Comparison of ENCODE assay signal across 19 cellular contexts in genomic region chr21:42390696-42391095, GRCh38. TPM values are rescaled to one million over a fixed set of nuclear protein-coding genes. Genes with fewer than 3 reads are reported as not detected.
DNase-seq lines count a peak whose midpoint lies in the region; ATAC-seq and TF ChIP-seq lines count a peak whose summit lies in the region.
"Had no signal": no experiment of that assay in that cellular context is flagged by ENCODE, and none has a peak within 500 bp of the region (broad histone marks: within the 10 kb centered on the region; RNA-seq: fewer than 3 reads in every experiment).

No MANE protein-coding gene starts in this region.

- no peak for ATAC-seq in CD4-positive, CD25-positive, alpha-beta regulatory T cell (ENCODE audit: low read depth in 2 of 2)

- H3K27ac ChIP-seq in BLaER1 treated with 17β-estradiol and CSF1 and Interleukin-3, amounts not matched to agents 10 nM and 100 nM, result no peak overlapping the region
- no peak overlapping the region for H3K27ac ChIP-seq in CD4-positive, CD25-positive, alpha-beta regulatory T cell (ENCODE audit: insufficient read depth, low read length, poor library complexity, severe bottlenecking)
- H3K27ac ChIP-seq: Peyer's patch had no signal

- peak overlapping the region in 7 of 11 experiments; percentile 59 to 81 (median 68); a peak in 9 of 22 replicates for H3K4me2 ChIP-seq in BLaER1 treated with 17β-estradiol and CSF1 and Interleukin-3, amounts not matched to agents 10 nM and 100 nM

- H3K9me3 Mint-ChIP-seq in CD4-positive, CD25-positive, alpha-beta regulatory T cell, result no peaks in the 10 kb centered on the region
- no peaks in the 10 kb centered on the region for H3K9me3 Mint-ChIP-seq in activated T-helper 1 cell treated with anti-CD3 and anti-CD28 coated beads, Interleukin-12 subunit alpha, Interleukin-12 subunit beta, Interleukin-2, Interleukin-4 antibody, amounts not matched to agents 30 ng/mL and 10 ng/mL and 1 ng/mL, durations not matched to agents 14 hours and 24 hours and 36 hours
- H3K9me3 Mint-ChIP-seq in progenitor cell of endocrine pancreas (ENCODE audit: low read depth), result peaks cover 3% of the 10 kb centered on the region

- H3K4me3 Mint-ChIP-seq in CD4-positive, CD25-positive, alpha-beta regulatory T cell, result no peak overlapping the region
- no peak overlapping the region for H3K4me3 Mint-ChIP-seq in activated T-helper 1 cell treated with anti-CD3 and anti-CD28 coated beads, Interleukin-12 subunit alpha, Interleukin-12 subunit beta, Interleukin-2, Interleukin-4 antibody, amounts not matched to agents 30 ng/mL and 10 ng/mL and 1 ng/mL, durations not matched to agents 14 hours and 24 hours and 36 hours
- H3K4me3 Mint-ChIP-seq in progenitor cell of endocrine pancreas (ENCODE audit: low read depth), result no peak overlapping the region

- no peak for DNase-seq in CD4-positive, CD25-positive, alpha-beta regulatory T cell
- no peak for DNase-seq in activated T-helper 1 cell treated with anti-CD3 and anti-CD28 coated beads, Interleukin-12 subunit alpha, Interleukin-12 subunit beta, Interleukin-2, Interleukin-4 antibody, amounts not matched to agents 30 ng/mL and 10 ng/mL and 1 ng/mL, durations not matched to agents 14 hours and 24 hours and 36 hours (ENCODE audit: low spot score)
- DNase-seq in progenitor cell of endocrine pancreas (ENCODE audit: low spot score, unreplicated experiment), result no peak
- no peak for DNase-seq in central memory CD4-positive, alpha-beta T cell
- no peak for DNase-seq in nucleus accumbens (lab: John Stamatoyannopoulos, UW)
- DNase-seq in effector CD8-positive, alpha-beta T cell (lab: John Stamatoyannopoulos, UW), result no peak
- DNase-seq: BE2C, DMS153, EL, H7, Karpas-422, NCI-H1930, NCI-H2171, NCI-H510A, NCI-H82, Peyer's patch, Right ventricle myocardium superior had no signal

- peaks cover 0 to 8% (median 0%) of the 10 kb centered on the region in 11 experiments; a peak in 1 of 22 replicates for H3K36me3 ChIP-seq in BLaER1 treated with 17β-estradiol and CSF1 and Interleukin-3, amounts not matched to agents 10 nM and 100 nM
- no peaks in the 10 kb centered on the region for H3K36me3 ChIP-seq in CD4-positive, CD25-positive, alpha-beta regulatory T cell (ENCODE audit: control insufficient read depth, insufficient read depth, low read length)
- H3K36me3 ChIP-seq: BE2C, Peyer's patch had no signal

- H3K9me3 ChIP-seq in BLaER1 treated with 17β-estradiol and CSF1 and Interleukin-3, amounts not matched to agents 10 nM and 100 nM (replicated peaks in 1 of 11), result no peaks in the 10 kb centered on the region
- no peaks in the 10 kb centered on the region for H3K9me3 ChIP-seq in CD4-positive, CD25-positive, alpha-beta regulatory T cell (ENCODE audit: control insufficient read depth in 2 of 2, low read length in 2 of 2)
- H3K9me3 ChIP-seq: BE2C, Peyer's patch had no signal

- H4K20me1 ChIP-seq in BLaER1 treated with 17β-estradiol and CSF1 and Interleukin-3, amounts not matched to agents 10 nM and 100 nM, result no peaks in the 10 kb centered on the region

- H3K9ac ChIP-seq in BLaER1 treated with 17β-estradiol and CSF1 and Interleukin-3, amounts not matched to agents 10 nM and 100 nM, result no peak overlapping the region

- no peaks in the 10 kb centered on the region for H3K36me3 Mint-ChIP-seq in CD4-positive, CD25-positive, alpha-beta regulatory T cell
- H3K36me3 Mint-ChIP-seq in activated T-helper 1 cell treated with anti-CD3 and anti-CD28 coated beads, Interleukin-12 subunit alpha, Interleukin-12 subunit beta, Interleukin-2, Interleukin-4 antibody, amounts not matched to agents 30 ng/mL and 10 ng/mL and 1 ng/mL, durations not matched to agents 14 hours and 24 hours and 36 hours (ENCODE audit: low read depth), result peaks cover 32% of the 10 kb centered on the region
- H3K36me3 Mint-ChIP-seq in progenitor cell of endocrine pancreas (ENCODE audit: insufficient read depth), result no peaks in the 10 kb centered on the region

- H3K27ac Mint-ChIP-seq in CD4-positive, CD25-positive, alpha-beta regulatory T cell, result peak overlapping the region; percentile 47 to 76 (median 65)
- peak overlapping the region; percentile 17 for H3K27ac Mint-ChIP-seq in activated T-helper 1 cell treated with anti-CD3 and anti-CD28 coated beads, Interleukin-12 subunit alpha, Interleukin-12 subunit beta, Interleukin-2, Interleukin-4 antibody, amounts not matched to agents 30 ng/mL and 10 ng/mL and 1 ng/mL, durations not matched to agents 14 hours and 24 hours and 36 hours
- H3K27ac Mint-ChIP-seq in progenitor cell of endocrine pancreas, result peak overlapping the region; percentile 99

- no peaks in the 10 kb centered on the region for H3K27me3 Mint-ChIP-seq in CD4-positive, CD25-positive, alpha-beta regulatory T cell
- no peaks in the 10 kb centered on the region for H3K27me3 Mint-ChIP-seq in activated T-helper 1 cell treated with anti-CD3 and anti-CD28 coated beads, Interleukin-12 subunit alpha, Interleukin-12 subunit beta, Interleukin-2, Interleukin-4 antibody, amounts not matched to agents 30 ng/mL and 10 ng/mL and 1 ng/mL, durations not matched to agents 14 hours and 24 hours and 36 hours (ENCODE audit: insufficient read depth)
- no peaks in the 10 kb centered on the region for H3K27me3 Mint-ChIP-seq in progenitor cell of endocrine pancreas

- H3K4me3 ChIP-seq in BLaER1 treated with 17β-estradiol and CSF1 and Interleukin-3, amounts not matched to agents 10 nM and 100 nM, result no peak overlapping the region
- H3K4me3 ChIP-seq in CD4-positive, CD25-positive, alpha-beta regulatory T cell (ENCODE audit: low read depth, low read length), result no peak overlapping the region
- H3K4me3 ChIP-seq: Peyer's patch had no signal

- peaks cover 11 to 41% (median 20%) of the 10 kb centered on the region in 4 donors for H3K4me1 Mint-ChIP-seq in CD4-positive, CD25-positive, alpha-beta regulatory T cell
- peaks cover 76% of the 10 kb centered on the region for H3K4me1 Mint-ChIP-seq in activated T-helper 1 cell treated with anti-CD3 and anti-CD28 coated beads, Interleukin-12 subunit alpha, Interleukin-12 subunit beta, Interleukin-2, Interleukin-4 antibody, amounts not matched to agents 30 ng/mL and 10 ng/mL and 1 ng/mL, durations not matched to agents 14 hours and 24 hours and 36 hours (ENCODE audit: low read depth)
- peaks cover 63% of the 10 kb centered on the region for H3K4me1 Mint-ChIP-seq in progenitor cell of endocrine pancreas (ENCODE audit: low read depth)

- H3K27me3 ChIP-seq in BLaER1 treated with 17β-estradiol and CSF1 and Interleukin-3, amounts not matched to agents 10 nM and 100 nM, result no peaks in the 10 kb centered on the region; a peak in 1 of 22 replicates
- no peaks in the 10 kb centered on the region for H3K27me3 ChIP-seq in CD4-positive, CD25-positive, alpha-beta regulatory T cell (ENCODE audit: control insufficient read depth, insufficient read depth, low read length)
- H3K27me3 ChIP-seq: Peyer's patch had no signal

- TF ChIP-seq CTCF in progenitor cell of endocrine pancreas (IDR thresholded peaks at IDR 0.05; ENCODE audit: unreplicated experiment), result no peak

- H3K4me1 ChIP-seq in BLaER1 treated with 17β-estradiol and CSF1 and Interleukin-3, amounts not matched to agents 10 nM and 100 nM, result peaks cover 57 to 96% (median 76%) of the 10 kb centered on the region in 10 experiments
- peaks cover 9% of the 10 kb centered on the region for H3K4me1 ChIP-seq in CD4-positive, CD25-positive, alpha-beta regulatory T cell (ENCODE audit: control insufficient read depth, insufficient read depth, low read length, poor library complexity, severe bottlenecking)
- H3K4me1 ChIP-seq: BE2C had no signal

- intact Hi-C loops in activated T-helper 1 cell treated with anti-CD3 and anti-CD28 coated beads, Interleukin-12 subunit alpha, Interleukin-12 subunit beta, Interleukin-2, Interleukin-4 antibody, amounts not matched to agents 30 ng/mL and 10 ng/mL and 1 ng/mL, durations not matched to agents 14 hours and 24 hours and 36 hours (cut with micrococcal nuclease), result loop anchor here (5.0 kb wide), 1 partner anchor 53 kb away; no protein-coding TSS in a partner anchor

RNA-seq across cellular contexts. Expression of gene TMPRSS3, which starts 5.2 kb away (rescaled TPM):
- total RNA-seq in CD4-positive, CD25-positive, alpha-beta regulatory T cell, result 4.0 TPM
- 1 to 10 TPM; 1.1 to 2.4 (median 2.2) TPM for polyA plus RNA-seq in CD4-positive, CD25-positive, alpha-beta regulatory T cell
- 33.7 and 41.3 TPM in 2 replicates for total RNA-seq in activated T-helper 1 cell treated with anti-CD3 and anti-CD28 coated beads, Interleukin-12 subunit alpha, Interleukin-12 subunit beta, Interleukin-2, Interleukin-4 antibody, amounts not matched to agents 30 ng/mL and 10 ng/mL and 1 ng/mL, durations not matched to agents 14 hours and 24 hours and 36 hours
- total RNA-seq in progenitor cell of endocrine pancreas, result 10.1 and 14.4 TPM in 2 replicates
- total RNA-seq: H7, Right ventricle myocardium superior had no signal
- polyA plus RNA-seq: AG04450 had no signal

RNA-seq across cellular contexts. Expression of gene UBASH3A, which starts 13.0 kb away (rescaled TPM):
- 56.0 TPM for total RNA-seq in CD4-positive, CD25-positive, alpha-beta regulatory T cell
- 10 to 100 TPM; 36.2 to 52.6 (median 44.4) TPM for polyA plus RNA-seq in CD4-positive, CD25-positive, alpha-beta regulatory T cell
- total RNA-seq in activated T-helper 1 cell treated with anti-CD3 and anti-CD28 coated beads, Interleukin-12 subunit alpha, Interleukin-12 subunit beta, Interleukin-2, Interleukin-4 antibody, amounts not matched to agents 30 ng/mL and 10 ng/mL and 1 ng/mL, durations not matched to agents 14 hours and 24 hours and 36 hours, result 69.1 and 70.8 TPM in 2 replicates
- total RNA-seq in progenitor cell of endocrine pancreas, result not detected in 2 replicates
- total RNA-seq: H7, Right ventricle myocardium superior had no signal
- polyA plus RNA-seq: AG04450 had no signal

RNA-seq across cellular contexts. Expression of gene TFF1, which starts 24.4 kb away (rescaled TPM):
- total RNA-seq in CD4-positive, CD25-positive, alpha-beta regulatory T cell, result not detected
- not detected for polyA plus RNA-seq in CD4-positive, CD25-positive, alpha-beta regulatory T cell
- not detected in 2 replicates for total RNA-seq in activated T-helper 1 cell treated with anti-CD3 and anti-CD28 coated beads, Interleukin-12 subunit alpha, Interleukin-12 subunit beta, Interleukin-2, Interleukin-4 antibody, amounts not matched to agents 30 ng/mL and 10 ng/mL and 1 ng/mL, durations not matched to agents 14 hours and 24 hours and 36 hours
- total RNA-seq in progenitor cell of endocrine pancreas, result 0.77 TPM in 1 of 2 replicates, not detected in the other
- total RNA-seq: H7, Right ventricle myocardium superior had no signal
- polyA plus RNA-seq: AG04450 had no signal

RNA-seq across cellular contexts. Expression of gene TFF2, which starts 39.9 kb away (rescaled TPM):
- total RNA-seq in CD4-positive, CD25-positive, alpha-beta regulatory T cell, result not detected
- polyA plus RNA-seq in CD4-positive, CD25-positive, alpha-beta regulatory T cell, result not detected
- total RNA-seq in activated T-helper 1 cell treated with anti-CD3 and anti-CD28 coated beads, Interleukin-12 subunit alpha, Interleukin-12 subunit beta, Interleukin-2, Interleukin-4 antibody, amounts not matched to agents 30 ng/mL and 10 ng/mL and 1 ng/mL, durations not matched to agents 14 hours and 24 hours and 36 hours, result not detected in 2 replicates
- total RNA-seq in progenitor cell of endocrine pancreas, result not detected in 2 replicates
- total RNA-seq: H7, Right ventricle myocardium superior had no signal
- polyA plus RNA-seq: AG04450 had no signal

Comparison
In these comparisons a context has a peak if more than half of its experiments do, and no peak if none do; other contexts are left out.
1. H3K27ac Mint-ChIP-seq: peak in every context shown above with its lines; median percentile 99 in progenitor cell of endocrine pancreas; 65 in CD4-positive, CD25-positive, alpha-beta regulatory T cell; 17 in activated T-helper 1 cell treated with anti-CD3 and anti-CD28 coated beads, Interleukin-12 subunit alpha, Interleukin-12 subunit beta, Interleukin-2, Interleukin-4 antibody, amounts not matched to agents 30 ng/mL and 10 ng/mL and 1 ng/mL, durations not matched to agents 14 hours and 24 hours and 36 hours.
2. RNA of gene UBASH3A, which starts 13.0 kb away (total RNA-seq): 69.1 to 70.8 TPM in activated T-helper 1 cell treated with anti-CD3 and anti-CD28 coated beads, Interleukin-12 subunit alpha, Interleukin-12 subunit beta, Interleukin-2, Interleukin-4 antibody, amounts not matched to agents 30 ng/mL and 10 ng/mL and 1 ng/mL, durations not matched to agents 14 hours and 24 hours and 36 hours and 56.0 TPM in CD4-positive, CD25-positive, alpha-beta regulatory T cell (single experiment); not detected in progenitor cell of endocrine pancreas; every median in the first group is over 10 times any median in the second.